17 cellular contexts compared by ENCODE assay signal in the genomic region with DNA sequence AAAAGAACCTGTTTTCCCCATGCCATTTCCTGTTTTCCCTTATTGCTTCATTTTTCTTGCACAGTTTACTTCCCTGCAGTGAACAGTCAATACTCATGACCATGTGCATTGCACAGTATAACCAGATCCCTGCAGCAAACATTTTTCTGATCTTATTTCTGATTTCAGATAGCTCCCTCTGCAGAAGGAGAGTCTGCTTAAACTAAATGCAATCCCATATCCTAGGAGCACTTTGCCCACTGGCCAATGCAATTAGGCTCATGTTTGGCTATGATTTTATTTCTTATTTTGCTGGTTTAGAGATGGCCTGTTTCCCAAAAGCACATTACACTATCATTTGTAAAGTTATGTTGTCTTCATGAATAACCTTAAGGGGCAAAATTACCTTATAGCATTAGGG.
A peak's percentile ranks its signal among the peaks of the same experiment; 100 is the strongest.
DNase-seq lines count a peak whose midpoint lies in the region; ATAC-seq and TF ChIP-seq lines count a peak whose summit lies in the region.
"Had no signal": no experiment of that assay in that cellular context is flagged by ENCODE, and none has a peak within 500 bp of the region (broad histone marks: within the 10 kb centered on the region; RNA-seq: fewer than 3 reads in every experiment).

No MANE protein-coding gene starts in this region.

- H3K27ac Mint-ChIP-seq in activated naive CD4-positive, alpha-beta T cell treated with anti-CD3 and anti-CD28 coated beads, Interleukin-2, amount 50 U/mL, for 24 hours: peak overlapping the region; percentile 81
- peak overlapping the region; percentile 30 for H3K27ac Mint-ChIP-seq in stimulated activated effector memory CD8-positive, alpha-beta T cell treated with anti-CD3 and anti-CD28 coated beads, Interleukin-12 subunit alpha, Interleukin-12 subunit beta, amount 100 ng/mL, for 72 hours

- no peaks in the 10 kb centered on the region for H3K36me3 Mint-ChIP-seq in activated naive CD4-positive, alpha-beta T cell treated with anti-CD3 and anti-CD28 coated beads, Interleukin-2, amount 50 U/mL, for 24 hours
- H3K36me3 Mint-ChIP-seq in stimulated activated effector memory CD8-positive, alpha-beta T cell treated with anti-CD3 and anti-CD28 coated beads, Interleukin-12 subunit alpha, Interleukin-12 subunit beta, amount 100 ng/mL, for 72 hours: peaks cover 7% of the 10 kb centered on the region

- intact Hi-C loops in Panc1 (cut with micrococcal nuclease; ENCODE audit: unreplicated experiment): no loop called here

- ATAC-seq in Panc1: no peak
- ATAC-seq in stimulated activated effector memory CD8-positive, alpha-beta T cell treated with anti-CD3 and anti-CD28 coated beads, Interleukin-12 subunit alpha, Interleukin-12 subunit beta, amount 100 ng/mL, for 72 hours: no peak

- no peak for TF ChIP-seq CTCF in Panc1 (IDR thresholded peaks at IDR 0.05)

- no peak overlapping the region for H3K4me3 ChIP-seq in Panc1 (ENCODE audit: low read depth in 2 of 2, low read length in 2 of 2)
- H3K4me3 ChIP-seq in effector memory CD4-positive, alpha-beta T cell (ENCODE audit: insufficient read depth, low read depth, low read length, poor library complexity, severe bottlenecking): no peak overlapping the region
- H3K4me3 ChIP-seq: BLaER1, HAP-1 had no signal

- no peaks in the 10 kb centered on the region for H3K27me3 Mint-ChIP-seq in activated naive CD4-positive, alpha-beta T cell treated with anti-CD3 and anti-CD28 coated beads, Interleukin-2, amount 50 U/mL, for 24 hours

- H3K27me3 ChIP-seq in Panc1 (ENCODE audit: control insufficient read depth, insufficient read depth, low read length): no peaks in the 10 kb centered on the region
- no peaks in the 10 kb centered on the region for H3K27me3 ChIP-seq in effector memory CD4-positive, alpha-beta T cell (replicated peaks; ENCODE audit: control insufficient read depth, insufficient read depth, low read length, poor library complexity, severe bottlenecking)
- H3K27me3 ChIP-seq: BLaER1 had no signal

- peaks cover 5% of the 10 kb centered on the region for H3K9me3 Mint-ChIP-seq in activated naive CD4-positive, alpha-beta T cell treated with anti-CD3 and anti-CD28 coated beads, Interleukin-2, amount 50 U/mL, for 24 hours
- no peaks in the 10 kb centered on the region for H3K9me3 Mint-ChIP-seq in stimulated activated effector memory CD8-positive, alpha-beta T cell treated with anti-CD3 and anti-CD28 coated beads, Interleukin-12 subunit alpha, Interleukin-12 subunit beta, amount 100 ng/mL, for 72 hours

- in situ Hi-C loops in Panc1 (cut with HindIII; ENCODE audit: low pct_unique_long_range_greater_than_20kb, low sequenced_read_pairs): no loop called here

- POLR2A ChIA-PET in Panc1 (lab: Charles Lee): no interaction called here

- H3K4me1 ChIP-seq in Panc1 (ENCODE audit: control insufficient read depth, insufficient read depth, low read length): peaks cover 35% of the 10 kb centered on the region
- H3K4me1 ChIP-seq in effector memory CD4-positive, alpha-beta T cell (ENCODE audit: control insufficient read depth, insufficient read depth, low read length, poor library complexity, severe bottlenecking): peaks cover 58% of the 10 kb centered on the region
- H3K4me1 ChIP-seq: HAP-1 had no signal

- peaks cover 89% of the 10 kb centered on the region for H3K4me1 Mint-ChIP-seq in activated naive CD4-positive, alpha-beta T cell treated with anti-CD3 and anti-CD28 coated beads, Interleukin-2, amount 50 U/mL, for 24 hours
- peaks cover 72% of the 10 kb centered on the region for H3K4me1 Mint-ChIP-seq in stimulated activated effector memory CD8-positive, alpha-beta T cell treated with anti-CD3 and anti-CD28 coated beads, Interleukin-12 subunit alpha, Interleukin-12 subunit beta, amount 100 ng/mL, for 72 hours

- H3K27ac ChIP-seq in Panc1 (ENCODE audit: low read length): peak overlapping the region; percentile 95
- H3K27ac ChIP-seq in effector memory CD4-positive, alpha-beta T cell (ENCODE audit: insufficient read depth, low read length, poor library complexity, severe bottlenecking): peak overlapping the region; percentile 34
- H3K27ac ChIP-seq: BLaER1 had no signal

- no peak overlapping the region for H3K4me3 Mint-ChIP-seq in activated naive CD4-positive, alpha-beta T cell treated with anti-CD3 and anti-CD28 coated beads, Interleukin-2, amount 50 U/mL, for 24 hours
- no peak overlapping the region for H3K4me3 Mint-ChIP-seq in stimulated activated effector memory CD8-positive, alpha-beta T cell treated with anti-CD3 and anti-CD28 coated beads, Interleukin-12 subunit alpha, Interleukin-12 subunit beta, amount 100 ng/mL, for 72 hours

- CTCF ChIA-PET in Panc1 (lab: Charles Lee): no interaction called here

- no peak for DNase-seq in activated naive CD4-positive, alpha-beta T cell treated with anti-CD3 and anti-CD28 coated beads, Interleukin-2, amount 50 U/mL, for 16 hours
- DNase-seq in Panc1 (ENCODE audit: low read depth, low spot score) (no peak), NCI-H1092 treated with DMSO at 0.1 percent for 48 hours (lab: John Stamatoyannopoulos, UW) (no peak), NCI-H2196 (lab: John Stamatoyannopoulos, UW; ENCODE audit: unreplicated experiment) (no peak)
- DNase-seq in effector memory CD4-positive, alpha-beta T cell: no peak
- no peak for DNase-seq in stimulated activated effector memory CD8-positive, alpha-beta T cell treated with anti-CD3 and anti-CD28 coated beads, Interleukin-12 subunit alpha, Interleukin-12 subunit beta, amount 100 ng/mL, for 72 hours (ENCODE audit: low spot score in 2 of 2)
- DNase-seq in effector CD8-positive, alpha-beta T cell (lab: John Stamatoyannopoulos, UW): no peak
- DNase-seq: 8988T, Caco-2, NCI-H1417, NCI-H2029, NCI-H2171 treated with DMSO at 0.1 percent for 48 hours, NCI-H510A treated with DMSO at 0.1 percent for 48 hours, RPMI8226 had no signal

- peaks cover 3% of the 10 kb centered on the region; the same call in 1 of the 2 replicates for H3K9me3 ChIP-seq in Panc1 (ENCODE audit: control insufficient read depth, insufficient read depth, low read depth, low read length)
- no peaks in the 10 kb centered on the region for H3K9me3 ChIP-seq in effector memory CD4-positive, alpha-beta T cell (ENCODE audit: control insufficient read depth, low read length)
- H3K9me3 ChIP-seq: Caco-2, HAP-1 had no signal

- BruUV-seq in Panc1 (replicated peaks; lab: Mats Ljungman, UMichigan): no TSS peak

- no peaks in the 10 kb centered on the region for H3K36me3 ChIP-seq in Panc1 (ENCODE audit: control insufficient read depth, insufficient read depth, low read length)
- H3K36me3 ChIP-seq in effector memory CD4-positive, alpha-beta T cell (ENCODE audit: control insufficient read depth, insufficient read depth, low read length): no peaks in the 10 kb centered on the region
- H3K36me3 ChIP-seq: BLaER1, HAP-1 had no signal
